Comparison of ENCODE assay signal across 1 cellular context in the genomic region with DNA sequence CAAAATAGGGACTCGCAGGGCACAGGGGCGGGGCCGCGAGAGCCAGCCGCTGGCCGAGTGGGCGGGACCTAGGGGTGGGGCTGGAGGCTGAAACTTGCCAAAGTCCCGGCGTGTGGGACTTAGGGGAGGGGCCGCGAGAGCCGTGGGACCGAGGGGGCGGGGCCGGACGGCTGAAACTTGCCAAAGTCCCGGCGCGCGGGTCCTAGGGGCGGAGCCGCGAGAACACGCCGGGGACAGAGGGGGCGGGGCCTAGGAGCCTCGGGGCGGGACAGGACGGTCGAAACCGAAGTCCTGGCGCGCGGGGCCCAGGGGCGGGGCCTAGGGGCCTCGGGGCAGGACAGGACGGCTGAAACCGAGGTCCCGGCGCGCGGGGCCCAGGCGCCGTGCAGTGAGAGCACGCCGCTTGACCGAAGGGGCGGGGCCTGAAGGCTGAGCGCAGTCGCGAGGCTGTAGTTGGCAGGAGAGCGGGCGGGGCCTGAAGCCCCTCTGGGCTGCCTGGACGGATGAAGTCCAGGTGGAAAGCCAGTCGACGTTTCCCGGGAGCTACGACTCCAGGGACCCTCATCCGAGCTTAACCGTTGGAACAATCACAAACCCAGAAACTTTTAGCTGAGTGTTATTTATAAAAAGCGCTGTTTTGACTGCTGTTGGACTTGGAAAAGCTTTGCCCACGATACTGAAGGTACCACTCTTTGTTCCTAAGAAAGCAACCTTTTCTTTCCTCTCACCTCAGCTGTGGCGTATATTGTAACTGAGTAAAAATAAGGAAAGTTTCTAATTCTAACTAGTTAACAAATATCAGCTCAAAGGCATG.
A peak's percentile ranks its signal among the peaks of the same experiment; 100 is the strongest.
TF ChIP-seq lines count a peak whose summit lies in the region.

No MANE protein-coding gene starts in this region.

TF ChIP-seq in HepG2, 621 proteins besides CTCF, POLR2A, EP300 and RAD21 (continued from another document and continues in another):
- TF ChIP-seq, protein P1, sequence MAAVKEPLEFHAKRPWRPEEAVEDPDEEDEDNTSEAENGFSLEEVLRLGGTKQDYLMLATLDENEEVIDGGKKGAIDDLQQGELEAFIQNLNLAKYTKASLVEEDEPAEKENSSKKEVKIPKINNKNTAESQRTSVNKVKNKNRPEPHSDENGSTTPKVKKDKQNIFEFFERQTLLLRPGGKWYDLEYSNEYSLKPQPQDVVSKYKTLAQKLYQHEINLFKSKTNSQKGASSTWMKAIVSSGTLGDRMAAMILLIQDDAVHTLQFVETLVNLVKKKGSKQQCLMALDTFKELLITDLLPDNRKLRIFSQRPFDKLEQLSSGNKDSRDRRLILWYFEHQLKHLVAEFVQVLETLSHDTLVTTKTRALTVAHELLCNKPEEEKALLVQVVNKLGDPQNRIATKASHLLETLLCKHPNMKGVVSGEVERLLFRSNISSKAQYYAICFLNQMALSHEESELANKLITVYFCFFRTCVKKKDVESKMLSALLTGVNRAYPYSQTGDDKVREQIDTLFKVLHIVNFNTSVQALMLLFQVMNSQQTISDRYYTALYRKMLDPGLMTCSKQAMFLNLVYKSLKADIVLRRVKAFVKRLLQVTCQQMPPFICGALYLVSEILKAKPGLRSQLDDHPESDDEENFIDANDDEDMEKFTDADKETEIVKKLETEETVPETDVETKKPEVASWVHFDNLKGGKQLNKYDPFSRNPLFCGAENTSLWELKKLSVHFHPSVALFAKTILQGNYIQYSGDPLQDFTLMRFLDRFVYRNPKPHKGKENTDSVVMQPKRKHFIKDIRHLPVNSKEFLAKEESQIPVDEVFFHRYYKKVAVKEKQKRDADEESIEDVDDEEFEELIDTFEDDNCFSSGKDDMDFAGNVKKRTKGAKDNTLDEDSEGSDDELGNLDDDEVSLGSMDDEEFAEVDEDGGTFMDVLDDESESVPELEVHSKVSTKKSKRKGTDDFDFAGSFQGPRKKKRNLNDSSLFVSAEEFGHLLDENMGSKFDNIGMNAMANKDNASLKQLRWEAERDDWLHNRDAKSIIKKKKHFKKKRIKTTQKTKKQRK (IDR thresholded peaks at IDR 0.05; ENCODE audit: low read length): no peak
- peak; percentile 52; the same call in 1 of the 2 replicates for TF ChIP-seq ZSCAN9 (CRISPR knock-in tag; IDR thresholded peaks at IDR 0.05; ENCODE audit: borderline replicate concordance)
- TF ChIP-seq ZFY (CRISPR knock-in tag; IDR thresholded peaks at IDR 0.05): peak; percentile 3; the same call in 1 of the 2 replicates
- TF ChIP-seq, protein P2, sequence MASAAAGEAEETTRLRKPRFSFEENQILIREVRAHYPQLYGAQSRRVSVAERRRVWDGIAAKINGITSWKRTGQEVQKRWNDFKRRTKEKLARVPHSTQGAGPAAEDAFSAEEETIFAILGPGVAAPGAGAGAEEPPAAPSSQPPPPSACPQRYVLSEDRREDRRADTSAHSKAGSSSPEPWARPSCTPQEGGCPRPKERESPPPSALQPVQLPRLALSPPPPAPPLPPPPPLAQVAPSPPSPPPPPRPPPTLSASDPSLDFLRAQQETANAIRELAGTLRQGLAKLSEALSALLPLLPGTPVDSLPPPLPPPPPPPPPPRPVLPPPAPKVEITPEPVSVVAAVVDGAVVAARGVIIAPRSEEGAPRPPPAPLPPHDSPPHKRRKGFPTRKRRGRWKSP (CRISPR knock-in tag; IDR thresholded peaks at IDR 0.05): peak; percentile 77; the same call in 1 of the 2 replicates
- no peak for TF ChIP-seq NR2F6 (IDR thresholded peaks at IDR 0.05)
- peak; percentile 34; the same call in 1 of the 2 replicates for TF ChIP-seq NR2F6 (CRISPR knock-in tag; IDR thresholded peaks at IDR 0.05)
- peak; percentile 53; the same call in 1 of the 2 replicates for TF ChIP-seq HOXA5 (CRISPR knock-in tag; IDR thresholded peaks at IDR 0.05)
- peak; percentile 74 for TF ChIP-seq MED1 (CRISPR knock-in tag; IDR thresholded peaks at IDR 0.05)
- TF ChIP-seq, protein P3, sequence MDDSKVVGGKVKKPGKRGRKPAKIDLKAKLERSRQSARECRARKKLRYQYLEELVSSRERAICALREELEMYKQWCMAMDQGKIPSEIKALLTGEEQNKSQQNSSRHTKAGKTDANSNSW (CRISPR knock-in tag; IDR thresholded peaks at IDR 0.05; ENCODE audit: borderline replicate concordance): no peak
- TF ChIP-seq TARDBP (CRISPR knock-in tag; IDR thresholded peaks at IDR 0.05): peak; percentile 26; the same call in 1 of the 2 replicates
- 0 out of 2 replicates have a peak, but pooled peaks have one; percentile 65 for TF ChIP-seq ZNF773 (CRISPR knock-in tag; IDR thresholded peaks at IDR 0.05; ENCODE audit: borderline replicate concordance)
- TF ChIP-seq, protein P4, sequence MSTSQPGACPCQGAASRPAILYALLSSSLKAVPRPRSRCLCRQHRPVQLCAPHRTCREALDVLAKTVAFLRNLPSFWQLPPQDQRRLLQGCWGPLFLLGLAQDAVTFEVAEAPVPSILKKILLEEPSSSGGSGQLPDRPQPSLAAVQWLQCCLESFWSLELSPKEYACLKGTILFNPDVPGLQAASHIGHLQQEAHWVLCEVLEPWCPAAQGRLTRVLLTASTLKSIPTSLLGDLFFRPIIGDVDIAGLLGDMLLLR (CRISPR knock-in tag; IDR thresholded peaks at IDR 0.05): peak; percentile 77; the same call in 1 of the 2 replicates
- TF ChIP-seq, protein P5, sequence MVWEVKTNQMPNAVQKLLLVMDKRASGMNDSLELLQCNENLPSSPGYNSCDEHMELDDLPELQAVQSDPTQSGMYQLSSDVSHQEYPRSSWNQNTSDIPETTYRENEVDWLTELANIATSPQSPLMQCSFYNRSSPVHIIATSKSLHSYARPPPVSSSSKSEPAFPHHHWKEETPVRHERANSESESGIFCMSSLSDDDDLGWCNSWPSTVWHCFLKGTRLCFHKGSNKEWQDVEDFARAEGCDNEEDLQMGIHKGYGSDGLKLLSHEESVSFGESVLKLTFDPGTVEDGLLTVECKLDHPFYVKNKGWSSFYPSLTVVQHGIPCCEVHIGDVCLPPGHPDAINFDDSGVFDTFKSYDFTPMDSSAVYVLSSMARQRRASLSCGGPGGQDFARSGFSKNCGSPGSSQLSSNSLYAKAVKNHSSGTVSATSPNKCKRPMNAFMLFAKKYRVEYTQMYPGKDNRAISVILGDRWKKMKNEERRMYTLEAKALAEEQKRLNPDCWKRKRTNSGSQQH (CRISPR knock-in tag; IDR thresholded peaks at IDR 0.05; ENCODE audit: low read depth): no peak
- TF ChIP-seq, protein P6, sequence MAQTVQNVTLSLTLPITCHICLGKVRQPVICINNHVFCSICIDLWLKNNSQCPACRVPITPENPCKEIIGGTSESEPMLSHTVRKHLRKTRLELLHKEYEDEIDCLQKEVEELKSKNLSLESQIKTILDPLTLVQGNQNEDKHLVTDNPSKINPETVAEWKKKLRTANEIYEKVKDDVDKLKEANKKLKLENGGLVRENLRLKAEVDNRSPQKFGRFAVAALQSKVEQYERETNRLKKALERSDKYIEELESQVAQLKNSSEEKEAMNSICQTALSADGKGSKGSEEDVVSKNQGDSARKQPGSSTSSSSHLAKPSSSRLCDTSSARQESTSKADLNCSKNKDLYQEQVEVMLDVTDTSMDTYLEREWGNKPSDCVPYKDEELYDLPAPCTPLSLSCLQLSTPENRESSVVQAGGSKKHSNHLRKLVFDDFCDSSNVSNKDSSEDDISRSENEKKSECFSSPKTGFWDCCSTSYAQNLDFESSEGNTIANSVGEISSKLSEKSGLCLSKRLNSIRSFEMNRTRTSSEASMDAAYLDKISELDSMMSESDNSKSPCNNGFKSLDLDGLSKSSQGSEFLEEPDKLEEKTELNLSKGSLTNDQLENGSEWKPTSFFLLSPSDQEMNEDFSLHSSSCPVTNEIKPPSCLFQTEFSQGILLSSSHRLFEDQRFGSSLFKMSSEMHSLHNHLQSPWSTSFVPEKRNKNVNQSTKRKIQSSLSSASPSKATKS (CRISPR knock-in tag; IDR thresholded peaks at IDR 0.05): no peak
- TF ChIP-seq SRF (IDR thresholded peaks at IDR 0.05; ENCODE audit: low read depth, low read length): peak; percentile 87; the same call in 1 of the 2 replicates
- TF ChIP-seq ZNF776 (CRISPR knock-in tag; IDR thresholded peaks at IDR 0.05): peak; percentile 50; the same call in 1 of the 2 replicates
- TF ChIP-seq SMAD9 (CRISPR knock-in tag; IDR thresholded peaks at IDR 0.05): no peak
- TF ChIP-seq, protein P7, sequence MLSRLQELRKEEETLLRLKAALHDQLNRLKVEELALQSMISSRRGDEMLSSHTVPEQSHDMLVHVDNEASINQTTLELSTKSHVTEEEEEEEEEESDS (CRISPR knock-in tag; IDR thresholded peaks at IDR 0.05; ENCODE audit: borderline replicate concordance): 0 out of 2 replicates have a peak, but pooled peaks have one; percentile 14
- TF ChIP-seq FOXJ3 (CRISPR knock-in tag; IDR thresholded peaks at IDR 0.05; ENCODE audit: borderline replicate concordance): peak; percentile 45; the same call in 1 of the 2 replicates
- TF ChIP-seq, protein P8, sequence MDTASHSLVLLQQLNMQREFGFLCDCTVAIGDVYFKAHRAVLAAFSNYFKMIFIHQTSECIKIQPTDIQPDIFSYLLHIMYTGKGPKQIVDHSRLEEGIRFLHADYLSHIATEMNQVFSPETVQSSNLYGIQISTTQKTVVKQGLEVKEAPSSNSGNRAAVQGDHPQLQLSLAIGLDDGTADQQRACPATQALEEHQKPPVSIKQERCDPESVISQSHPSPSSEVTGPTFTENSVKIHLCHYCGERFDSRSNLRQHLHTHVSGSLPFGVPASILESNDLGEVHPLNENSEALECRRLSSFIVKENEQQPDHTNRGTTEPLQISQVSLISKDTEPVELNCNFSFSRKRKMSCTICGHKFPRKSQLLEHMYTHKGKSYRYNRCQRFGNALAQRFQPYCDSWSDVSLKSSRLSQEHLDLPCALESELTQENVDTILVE (CRISPR knock-in tag; IDR thresholded peaks at IDR 0.05): peak; percentile 27; the same call in 1 of the 2 replicates
- peak; percentile 47 for TF ChIP-seq YEATS2 (CRISPR knock-in tag; IDR thresholded peaks at IDR 0.05; ENCODE audit: borderline replicate concordance)
- no peak for TF ChIP-seq FOXK1 (CRISPR knock-in tag; IDR thresholded peaks at IDR 0.05; ENCODE audit: borderline replicate concordance, low read depth)
- TF ChIP-seq KLF11 (CRISPR knock-in tag; IDR thresholded peaks at IDR 0.05): peak; percentile 39; the same call in 1 of the 2 replicates
- TF ChIP-seq NR2F1 (CRISPR knock-in tag; IDR thresholded peaks at IDR 0.05): no peak
- TF ChIP-seq SOX13 (IDR thresholded peaks at IDR 0.05): peak; percentile 55; the same call in 1 of the 2 replicates
- peak in 1 of 2 experiments; percentile 48; a peak in 2 of 4 replicates for TF ChIP-seq SOX13 (CRISPR knock-in tag; conservative IDR thresholded peaks at IDR 0.05 in 1 of 2, IDR thresholded peaks at IDR 0.05 in 1 of 2)
- 0 out of 2 replicates have a peak, but pooled peaks have one; percentile 48 for TF ChIP-seq ZNF264 (CRISPR knock-in tag; IDR thresholded peaks at IDR 0.05)
- TF ChIP-seq, protein P9, sequence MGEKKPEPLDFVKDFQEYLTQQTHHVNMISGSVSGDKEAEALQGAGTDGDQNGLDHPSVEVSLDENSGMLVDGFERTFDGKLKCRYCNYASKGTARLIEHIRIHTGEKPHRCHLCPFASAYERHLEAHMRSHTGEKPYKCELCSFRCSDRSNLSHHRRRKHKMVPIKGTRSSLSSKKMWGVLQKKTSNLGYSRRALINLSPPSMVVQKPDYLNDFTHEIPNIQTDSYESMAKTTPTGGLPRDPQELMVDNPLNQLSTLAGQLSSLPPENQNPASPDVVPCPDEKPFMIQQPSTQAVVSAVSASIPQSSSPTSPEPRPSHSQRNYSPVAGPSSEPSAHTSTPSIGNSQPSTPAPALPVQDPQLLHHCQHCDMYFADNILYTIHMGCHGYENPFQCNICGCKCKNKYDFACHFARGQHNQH (CRISPR knock-in tag; IDR thresholded peaks at IDR 0.05): peak; percentile 79
- peak; percentile 61; the same call in 1 of the 2 replicates for TF ChIP-seq ELF3 (CRISPR knock-in tag; IDR thresholded peaks at IDR 0.05)
- TF ChIP-seq, protein P10, sequence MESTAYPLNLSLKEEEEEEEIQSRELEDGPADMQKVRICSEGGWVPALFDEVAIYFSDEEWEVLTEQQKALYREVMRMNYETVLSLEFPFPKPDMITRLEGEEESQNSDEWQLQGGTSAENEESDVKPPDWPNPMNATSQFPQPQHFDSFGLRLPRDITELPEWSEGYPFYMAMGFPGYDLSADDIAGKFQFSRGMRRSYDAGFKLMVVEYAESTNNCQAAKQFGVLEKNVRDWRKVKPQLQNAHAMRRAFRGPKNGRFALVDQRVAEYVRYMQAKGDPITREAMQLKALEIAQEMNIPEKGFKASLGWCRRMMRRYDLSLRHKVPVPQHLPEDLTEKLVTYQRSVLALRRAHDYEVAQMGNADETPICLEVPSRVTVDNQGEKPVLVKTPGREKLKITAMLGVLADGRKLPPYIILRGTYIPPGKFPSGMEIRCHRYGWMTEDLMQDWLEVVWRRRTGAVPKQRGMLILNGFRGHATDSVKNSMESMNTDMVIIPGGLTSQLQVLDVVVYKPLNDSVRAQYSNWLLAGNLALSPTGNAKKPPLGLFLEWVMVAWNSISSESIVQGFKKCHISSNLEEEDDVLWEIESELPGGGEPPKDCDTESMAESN (CRISPR knock-in tag; conservative IDR thresholded peaks at IDR 0.05): peak; percentile 57; the same call in 1 of the 2 replicates
- no peak for TF ChIP-seq PCBP1 (IDR thresholded peaks at IDR 0.05; ENCODE audit: borderline replicate concordance, low read depth, low read length)
- TF ChIP-seq, protein P11, sequence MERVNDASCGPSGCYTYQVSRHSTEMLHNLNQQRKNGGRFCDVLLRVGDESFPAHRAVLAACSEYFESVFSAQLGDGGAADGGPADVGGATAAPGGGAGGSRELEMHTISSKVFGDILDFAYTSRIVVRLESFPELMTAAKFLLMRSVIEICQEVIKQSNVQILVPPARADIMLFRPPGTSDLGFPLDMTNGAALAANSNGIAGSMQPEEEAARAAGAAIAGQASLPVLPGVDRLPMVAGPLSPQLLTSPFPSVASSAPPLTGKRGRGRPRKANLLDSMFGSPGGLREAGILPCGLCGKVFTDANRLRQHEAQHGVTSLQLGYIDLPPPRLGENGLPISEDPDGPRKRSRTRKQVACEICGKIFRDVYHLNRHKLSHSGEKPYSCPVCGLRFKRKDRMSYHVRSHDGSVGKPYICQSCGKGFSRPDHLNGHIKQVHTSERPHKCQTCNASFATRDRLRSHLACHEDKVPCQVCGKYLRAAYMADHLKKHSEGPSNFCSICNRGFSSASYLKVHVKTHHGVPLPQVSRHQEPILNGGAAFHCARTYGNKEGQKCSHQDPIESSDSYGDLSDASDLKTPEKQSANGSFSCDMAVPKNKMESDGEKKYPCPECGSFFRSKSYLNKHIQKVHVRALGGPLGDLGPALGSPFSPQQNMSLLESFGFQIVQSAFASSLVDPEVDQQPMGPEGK (CRISPR knock-in tag; IDR thresholded peaks at IDR 0.05): peak; percentile 83
- TF ChIP-seq ZNF747 (CRISPR knock-in tag; IDR thresholded peaks at IDR 0.05; ENCODE audit: borderline replicate concordance): peak; percentile 82; the same call in 1 of the 2 replicates
- peak; percentile 46; the same call in 1 of the 2 replicates for TF ChIP-seq ZNF501 (CRISPR knock-in tag; IDR thresholded peaks at IDR 0.05)
- TF ChIP-seq, protein P12, sequence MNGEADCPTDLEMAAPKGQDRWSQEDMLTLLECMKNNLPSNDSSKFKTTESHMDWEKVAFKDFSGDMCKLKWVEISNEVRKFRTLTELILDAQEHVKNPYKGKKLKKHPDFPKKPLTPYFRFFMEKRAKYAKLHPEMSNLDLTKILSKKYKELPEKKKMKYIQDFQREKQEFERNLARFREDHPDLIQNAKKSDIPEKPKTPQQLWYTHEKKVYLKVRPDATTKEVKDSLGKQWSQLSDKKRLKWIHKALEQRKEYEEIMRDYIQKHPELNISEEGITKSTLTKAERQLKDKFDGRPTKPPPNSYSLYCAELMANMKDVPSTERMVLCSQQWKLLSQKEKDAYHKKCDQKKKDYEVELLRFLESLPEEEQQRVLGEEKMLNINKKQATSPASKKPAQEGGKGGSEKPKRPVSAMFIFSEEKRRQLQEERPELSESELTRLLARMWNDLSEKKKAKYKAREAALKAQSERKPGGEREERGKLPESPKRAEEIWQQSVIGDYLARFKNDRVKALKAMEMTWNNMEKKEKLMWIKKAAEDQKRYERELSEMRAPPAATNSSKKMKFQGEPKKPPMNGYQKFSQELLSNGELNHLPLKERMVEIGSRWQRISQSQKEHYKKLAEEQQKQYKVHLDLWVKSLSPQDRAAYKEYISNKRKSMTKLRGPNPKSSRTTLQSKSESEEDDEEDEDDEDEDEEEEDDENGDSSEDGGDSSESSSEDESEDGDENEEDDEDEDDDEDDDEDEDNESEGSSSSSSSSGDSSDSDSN (CRISPR knock-in tag; IDR thresholded peaks at IDR 0.05): no peak; the same call in 1 of the 2 replicates
